Comparison of ENCODE assay signal across 8 cellular contexts in genomic region chr20:19688031-19688806, GRCh38.
DNase-seq lines count a peak whose midpoint lies in the region; ATAC-seq and TF ChIP-seq lines count a peak whose summit lies in the region.

No MANE protein-coding gene starts in this region.

- TF ChIP-seq CTCF in MM.1S (IDR thresholded peaks at IDR 0.05; ENCODE audit: low read length) = peak; percentile 57
- TF ChIP-seq CTCF in brain microvascular endothelial cell (IDR thresholded peaks at IDR 0.05; ENCODE audit: low read depth, low read length, missing control alignments) = peak; percentile 84

- H4K20me1 ChIP-seq in MM.1S (ENCODE audit: insufficient read depth, low read length) = no peaks in the 10 kb centered on the region

- H2AFZ ChIP-seq in MM.1S (ENCODE audit: low read length) = no peak overlapping the region

- no peak for ATAC-seq in GM19324 (IDR thresholded peaks at IDR 0.05; ENCODE audit: low FRiP score, unreplicated experiment)

- no peaks in the 10 kb centered on the region for H3K27me3 ChIP-seq in MM.1S (replicated peaks; ENCODE audit: insufficient read depth, low read length)
- H3K27me3 ChIP-seq in brain microvascular endothelial cell (replicated peaks) = no peaks in the 10 kb centered on the region

- no peak overlapping the region for H3K27ac ChIP-seq in MM.1S (ENCODE audit: low read length)
- H3K27ac ChIP-seq in brain microvascular endothelial cell = no peak overlapping the region

- H3K79me2 ChIP-seq in MM.1S (ENCODE audit: low read length) = no peaks in the 10 kb centered on the region

- no peak overlapping the region for H3K4me3 ChIP-seq in MM.1S (ENCODE audit: low read length)
- H3K4me3 ChIP-seq in brain microvascular endothelial cell (ENCODE audit: low read depth, low read length) = no peak overlapping the region

- in situ Hi-C loops in brain microvascular endothelial cell (cut with HindIII; ENCODE audit: low pct_ligation_motif_present, low sequenced_read_pairs) = loop anchor here (25.0 kb wide), 1 partner anchor 299 kb away; no protein-coding TSS in a partner anchor

- no peak overlapping the region for H3K9ac ChIP-seq in MM.1S (ENCODE audit: low read length)

- no peaks in the 10 kb centered on the region for H3K9me2 ChIP-seq in MM.1S (replicated peaks; ENCODE audit: insufficient read depth, low read length)

- DNase-seq in DMS79 treated with DMSO at 0.1 percent for 48 hours (lab: John Stamatoyannopoulos, UW) (peak; percentile 6), MM.1S (peak; percentile 37), brain microvascular endothelial cell (peak; percentile 90), iPS-NIHi11 (ENCODE audit: low spot score) (peak; percentile 72), stromal cell of bone marrow (ENCODE audit: low read depth) (peak; percentile 89), NCI-H774 (lab: John Stamatoyannopoulos, UW) (no peak), OCI-M2 (lab: John Stamatoyannopoulos, UW; ENCODE audit: unreplicated experiment) (no peak)

- no peaks in the 10 kb centered on the region for H3K9me3 ChIP-seq in MM.1S (replicated peaks; ENCODE audit: insufficient read depth, low read length)

- H3K36me3 ChIP-seq in MM.1S (replicated peaks; ENCODE audit: insufficient read depth, low read length) (no peaks in the 10 kb centered on the region), brain microvascular endothelial cell (replicated peaks) (no peaks in the 10 kb centered on the region)

- H3F3A ChIP-seq in MM.1S (ENCODE audit: insufficient read depth, low read length) = no peaks in the 10 kb centered on the region

- H3K4me1 ChIP-seq in MM.1S (ENCODE audit: low read length) = peaks cover 5% of the 10 kb centered on the region; the same call in 1 of the 2 replicates

- no peak overlapping the region for H3K4me2 ChIP-seq in MM.1S (ENCODE audit: low read depth, low read length)

Comparison
In these comparisons a context has a peak if more than half of its experiments do, and no peak if none do; other contexts are left out.
1. DNase-seq: peak in DMS79 treated with DMSO at 0.1 percent for 48 hours (single experiment), MM.1S (single experiment), brain microvascular endothelial cell (single experiment), iPS-NIHi11 (single experiment) and stromal cell of bone marrow (single experiment); none in NCI-H774 (single experiment) and OCI-M2 (single experiment).